30 cellular contexts compared by ENCODE assay signal in genomic region chr5:80760680-80761079, GRCh38.
DNase-seq lines count a peak whose midpoint lies in the region; ATAC-seq lines count a peak whose summit lies in the region.
"Had no signal": no experiment of that assay in that cellular context is flagged by ENCODE, and none has a peak within 500 bp of the region (broad histone marks: within the 10 kb centered on the region; RNA-seq: fewer than 3 reads in every experiment).

No MANE protein-coding gene starts in this region.

- peaks cover 64% of the 10 kb centered on the region for H3K36me3 Mint-ChIP-seq in stimulated activated naive CD8-positive, alpha-beta T cell treated with anti-CD3 and anti-CD28 coated beads, Interleukin-15, Interleukin-2, amounts not matched to agents 100 ng/mL and 50 ng/mL, for 24 hours (ENCODE audit: low read depth)
- H3K36me3 Mint-ChIP-seq in activated naive CD8-positive, alpha-beta T cell treated with anti-CD3 and anti-CD28 coated beads, Interleukin-2, amount 50 U/mL, for 24 hours (ENCODE audit: low read depth), result peaks cover 63% of the 10 kb centered on the region

- peaks cover 65% of the 10 kb centered on the region for H3K4me1 Mint-ChIP-seq in stimulated activated naive CD8-positive, alpha-beta T cell treated with anti-CD3 and anti-CD28 coated beads, Interleukin-15, Interleukin-2, amounts not matched to agents 100 ng/mL and 50 ng/mL, for 24 hours (ENCODE audit: low read depth)
- peaks cover 68% of the 10 kb centered on the region for H3K4me1 Mint-ChIP-seq in activated naive CD8-positive, alpha-beta T cell treated with anti-CD3 and anti-CD28 coated beads, Interleukin-2, amount 50 U/mL, for 24 hours

- H3K4me3 Mint-ChIP-seq in stimulated activated naive CD8-positive, alpha-beta T cell treated with anti-CD3 and anti-CD28 coated beads, Interleukin-15, Interleukin-2, amounts not matched to agents 100 ng/mL and 50 ng/mL, for 24 hours, result peak overlapping the region; percentile 11
- H3K4me3 Mint-ChIP-seq in activated naive CD8-positive, alpha-beta T cell treated with anti-CD3 and anti-CD28 coated beads, Interleukin-2, amount 50 U/mL, for 24 hours, result peak overlapping the region; percentile 24
- H3K4me3 Mint-ChIP-seq: central memory CD8-positive, alpha-beta T cell; effector memory CD8-positive, alpha-beta T cell; type B pancreatic cell had no signal

- peak overlapping the region; percentile 89 for H3K27ac Mint-ChIP-seq in stimulated activated naive CD8-positive, alpha-beta T cell treated with anti-CD3 and anti-CD28 coated beads, Interleukin-15, Interleukin-2, amounts not matched to agents 100 ng/mL and 50 ng/mL, for 24 hours
- H3K27ac Mint-ChIP-seq in activated naive CD8-positive, alpha-beta T cell treated with anti-CD3 and anti-CD28 coated beads, Interleukin-2, amount 50 U/mL, for 24 hours, result peak overlapping the region; percentile 90
- H3K27ac Mint-ChIP-seq: type B pancreatic cell had no signal

- no peak for ATAC-seq in stimulated activated naive CD8-positive, alpha-beta T cell treated with anti-CD3 and anti-CD28 coated beads, Interleukin-15, Interleukin-2, amounts not matched to agents 100 U/mL and 50 U/mL, for 24 hours
- no peak for ATAC-seq in activated naive CD8-positive, alpha-beta T cell treated with anti-CD3 and anti-CD28 coated beads, Interleukin-2, amount 50 U/mL, for 24 hours
- ATAC-seq in HG03045 (IDR thresholded peaks at IDR 0.05; ENCODE audit: unreplicated experiment), result no peak
- no peak for ATAC-seq in HG02840 (IDR thresholded peaks at IDR 0.05; ENCODE audit: low FRiP score, unreplicated experiment)
- ATAC-seq: effector memory CD8-positive, alpha-beta T cell; left colon had no signal

- H3K27me3 Mint-ChIP-seq in stimulated activated naive CD8-positive, alpha-beta T cell treated with anti-CD3 and anti-CD28 coated beads, Interleukin-15, Interleukin-2, amounts not matched to agents 100 ng/mL and 50 ng/mL, for 24 hours, result no peaks in the 10 kb centered on the region
- no peaks in the 10 kb centered on the region for H3K27me3 Mint-ChIP-seq in activated naive CD8-positive, alpha-beta T cell treated with anti-CD3 and anti-CD28 coated beads, Interleukin-2, amount 50 U/mL, for 24 hours
- H3K27me3 Mint-ChIP-seq: central memory CD8-positive, alpha-beta T cell; effector memory CD8-positive, alpha-beta T cell; type B pancreatic cell had no signal

- H3K9me3 Mint-ChIP-seq in stimulated activated naive CD8-positive, alpha-beta T cell treated with anti-CD3 and anti-CD28 coated beads, Interleukin-15, Interleukin-2, amounts not matched to agents 100 ng/mL and 50 ng/mL, for 24 hours, result no peaks in the 10 kb centered on the region
- peaks cover 4% of the 10 kb centered on the region for H3K9me3 Mint-ChIP-seq in activated naive CD8-positive, alpha-beta T cell treated with anti-CD3 and anti-CD28 coated beads, Interleukin-2, amount 50 U/mL, for 24 hours
- H3K9me3 Mint-ChIP-seq: central memory CD8-positive, alpha-beta T cell; effector memory CD8-positive, alpha-beta T cell; type B pancreatic cell had no signal

- peak; percentile 24 for DNase-seq in NCI-H82 (lab: John Stamatoyannopoulos, UW)
- no peak for DNase-seq in NCI-H82 treated with DMSO at 0.1 percent for 48 hours (lab: John Stamatoyannopoulos, UW; ENCODE audit: unreplicated experiment)
- DNase-seq in stimulated activated naive CD8-positive, alpha-beta T cell treated with anti-CD3 and anti-CD28 coated beads, Interleukin-15, Interleukin-2, amounts not matched to agents 100 U/mL and 50 U/mL, for 24 hours, result no peak
- DNase-seq in activated naive CD8-positive, alpha-beta T cell treated with anti-CD3 and anti-CD28 coated beads, Interleukin-2, amount 50 U/mL, for 24 hours, result no peak
- no peak for DNase-seq in T-helper 9 cell
- DNase-seq: 8988T; activated CD4-positive, alpha-beta T cell treated with anti-CD3 and anti-CD28 coated beads for 48 hours; activated CD8-positive, alpha-beta memory T cell treated with anti-CD3 and anti-CD28 coated beads, Interleukin-2, amount 50 U/mL, for 4 hours; activated effector memory CD4-positive, alpha-beta T cell treated with anti-CD3 and anti-CD28 coated beads, Interleukin-2, amount 50 U/mL, for 16 hours; adrenal gland; C1 segment of cervical spinal cord; effector memory CD8-positive, alpha-beta T cell; GOT3; hypothalamus; KG1; left colon; NCI-H1105; NCI-H187 treated with DMSO at 0.1 percent for 48 hours; NCI-H2171; NCI-H510A treated with DMSO at 0.1 percent for 48 hours; OCI-M1; SK-N-SH; stimulated activated CD4-positive, alpha-beta T cell treated with anti-CD3 and anti-CD28 coated beads, Interleukin-4, amount 100 ng/mL, for 1 hour; substantia nigra; WERI-Rb-1 had no signal
